18 cellular contexts compared by ENCODE assay signal in genomic region chr15:55914446-55914845, GRCh38.
A peak's percentile ranks its signal among the peaks of the same experiment; 100 is the strongest.
DNase-seq lines count a peak whose midpoint lies in the region; ATAC-seq, FAIRE-seq and TF ChIP-seq lines count a peak whose summit lies in the region.
"Had no signal": no experiment of that assay in that cellular context is flagged by ENCODE, and none has a peak within 500 bp of the region (broad histone marks: within the 10 kb centered on the region; RNA-seq: fewer than 3 reads in every experiment).

No MANE protein-coding gene starts in this region.

- H3K36me3 ChIP-seq in SK-N-SH (replicated peaks in 1 of 2; ENCODE audit: control insufficient read depth in 1 of 2, insufficient read depth in 2 of 2, low read length in 1 of 2) (no peaks in the 10 kb centered on the region), astrocyte (ENCODE audit: insufficient read depth, low read length) (no peaks in the 10 kb centered on the region)

- peaks cover 41% of the 10 kb centered on the region for H3K4me1 Mint-ChIP-seq in astrocyte (ENCODE audit: low read depth, unreplicated experiment)
- H3K4me1 Mint-ChIP-seq in natural killer cell: no peaks in the 10 kb centered on the region
- H3K4me1 Mint-ChIP-seq in stimulated activated naive B cell treated with anti-CD40 and anti-IgM and Interleukin-4, amounts not matched to agents 10 μg/mL and 1 μg/mL and 100 μg/mL, for 72 hours: no peaks in the 10 kb centered on the region

- H3K9ac ChIP-seq in SK-N-SH (peak overlapping the region; percentile 74), astrocyte (ENCODE audit: low read length) (peak overlapping the region; percentile 80)

- H3K27me3 ChIP-seq in SK-N-SH (ENCODE audit: insufficient read depth): no peaks in the 10 kb centered on the region
- H3K27me3 ChIP-seq in astrocyte (ENCODE audit: insufficient read depth, low read length): no peaks in the 10 kb centered on the region
- no peaks in the 10 kb centered on the region for H3K27me3 ChIP-seq in foreskin keratinocyte
- H3K27me3 ChIP-seq: testis had no signal

- H3K36me3 Mint-ChIP-seq in astrocyte (ENCODE audit: low read depth, unreplicated experiment) (peaks cover 1% of the 10 kb centered on the region), natural killer cell (no peaks in the 10 kb centered on the region)
- no peaks in the 10 kb centered on the region for H3K36me3 Mint-ChIP-seq in stimulated activated naive B cell treated with anti-CD40 and anti-IgM and Interleukin-4, amounts not matched to agents 10 μg/mL and 1 μg/mL and 100 μg/mL, for 72 hours
- H3K36me3 Mint-ChIP-seq: activated CD4-positive, alpha-beta memory T cell treated with anti-CD3 and anti-CD28 coated beads for 36 hours; activated naive CD4-positive, alpha-beta T cell treated with anti-CD3 and anti-CD28 coated beads, Interleukin-2, amount 50 U/mL, for 72 hours had no signal

- no peaks in the 10 kb centered on the region for H3K9me2 ChIP-seq in SK-N-SH

- no peak for DNase-seq in SK-N-SH
- DNase-seq in astrocyte (ENCODE audit: low read depth): peak; percentile 32
- no peak for DNase-seq in foreskin keratinocyte
- DNase-seq in natural killer cell: no peak
- DNase-seq in stimulated activated naive B cell treated with anti-CD40 and anti-IgM and Interleukin-4, amounts not matched to agents 10 μg/mL and 1 μg/mL and 100 μg/mL, for 72 hours: no peak
- DNase-seq: activated CD4-positive, alpha-beta memory T cell treated with anti-CD3 and anti-CD28 coated beads for 36 hours; DMS153; kidney glomerular epithelial cell; NCI-H1694; NK-92 treated with Interleukin-12 subunit alpha and Interleukin-12 subunit beta, amount 100 ng/mL, for 24 hours; RPMI8226; testis had no signal

- H3K4me2 ChIP-seq in SK-N-SH (peak overlapping the region; percentile 75), astrocyte (ENCODE audit: low read length) (peak overlapping the region; percentile 84)

- CTCF ChIA-PET in SK-N-SH (lab: Yijun Ruan, JAX): no interaction called here

- H3K4me3 Mint-ChIP-seq in astrocyte (ENCODE audit: unreplicated experiment) (peak overlapping the region; percentile 79), natural killer cell (no peak overlapping the region)
- H3K4me3 Mint-ChIP-seq in stimulated activated naive B cell treated with anti-CD40 and anti-IgM and Interleukin-4, amounts not matched to agents 10 μg/mL and 1 μg/mL and 100 μg/mL, for 72 hours: no peak overlapping the region
- H3K4me3 Mint-ChIP-seq: activated CD4-positive, alpha-beta memory T cell treated with anti-CD3 and anti-CD28 coated beads for 36 hours; neural crest cell had no signal

- TF ChIP-seq EP300 in SK-N-SH (IDR thresholded peaks at IDR 0.05; ENCODE audit: borderline replicate concordance in 1 of 2, low read depth in 1 of 2, low read length in 1 of 2): no peak

- H3K79me2 ChIP-seq in SK-N-SH (ENCODE audit: insufficient read depth) (peaks cover 72% of the 10 kb centered on the region), astrocyte (ENCODE audit: insufficient read depth, low read length) (peaks cover 71% of the 10 kb centered on the region)

- H3K27me3 Mint-ChIP-seq in astrocyte (ENCODE audit: low read depth, unreplicated experiment) (no peaks in the 10 kb centered on the region), natural killer cell (ENCODE audit: low read depth in 2 of 2) (no peaks in the 10 kb centered on the region)
- no peaks in the 10 kb centered on the region for H3K27me3 Mint-ChIP-seq in stimulated activated naive B cell treated with anti-CD40 and anti-IgM and Interleukin-4, amounts not matched to agents 10 μg/mL and 1 μg/mL and 100 μg/mL, for 72 hours
- H3K27me3 Mint-ChIP-seq: activated CD4-positive, alpha-beta memory T cell treated with anti-CD3 and anti-CD28 coated beads for 36 hours had no signal

- H3K27ac Mint-ChIP-seq in astrocyte (ENCODE audit: unreplicated experiment) (peak overlapping the region; percentile 60), natural killer cell (no peak overlapping the region)
- H3K27ac Mint-ChIP-seq in stimulated activated naive B cell treated with anti-CD40 and anti-IgM and Interleukin-4, amounts not matched to agents 10 μg/mL and 1 μg/mL and 100 μg/mL, for 72 hours: no peak overlapping the region
- H3K27ac Mint-ChIP-seq: activated CD4-positive, alpha-beta memory T cell treated with anti-CD3 and anti-CD28 coated beads for 36 hours; activated naive CD4-positive, alpha-beta T cell treated with anti-CD3 and anti-CD28 coated beads, Interleukin-2, amount 50 U/mL, for 72 hours had no signal

- H4K20me1 ChIP-seq in SK-N-SH (ENCODE audit: insufficient read depth) (no peaks in the 10 kb centered on the region), astrocyte (ENCODE audit: insufficient read depth, low read length) (no peaks in the 10 kb centered on the region)

- TF ChIP-seq CTCF in SK-N-SH (IDR thresholded peaks at IDR 0.05) (no peak), astrocyte (IDR thresholded peaks at IDR 0.05; ENCODE audit: insufficient read depth, low read depth, low read length) (no peak), foreskin keratinocyte (conservative IDR thresholded peaks at IDR 0.05) (no peak), natural killer cell (IDR thresholded peaks at IDR 0.05) (no peak)

- no peaks in the 10 kb centered on the region for H3K9me3 ChIP-seq in SK-N-SH
- no peaks in the 10 kb centered on the region for H3K9me3 ChIP-seq in astrocyte (ENCODE audit: insufficient read depth, low read depth, low read length)
- H3K9me3 ChIP-seq: testis had no signal

- H3K9me3 Mint-ChIP-seq in astrocyte (ENCODE audit: unreplicated experiment) (no peaks in the 10 kb centered on the region), natural killer cell (no peaks in the 10 kb centered on the region)
- H3K9me3 Mint-ChIP-seq in stimulated activated naive B cell treated with anti-CD40 and anti-IgM and Interleukin-4, amounts not matched to agents 10 μg/mL and 1 μg/mL and 100 μg/mL, for 72 hours: no peaks in the 10 kb centered on the region
- H3K9me3 Mint-ChIP-seq: activated CD4-positive, alpha-beta memory T cell treated with anti-CD3 and anti-CD28 coated beads for 36 hours; activated naive CD4-positive, alpha-beta T cell treated with anti-CD3 and anti-CD28 coated beads, Interleukin-2, amount 50 U/mL, for 72 hours; neural crest cell had no signal

- H3F3A ChIP-seq in SK-N-SH (replicated peaks; ENCODE audit: insufficient read depth): peaks cover 62% of the 10 kb centered on the region

- FAIRE-seq in astrocyte (lab: Jason Lieb, UNC): no peak

- H3K4me3 ChIP-seq in SK-N-SH (ENCODE audit: low read depth in 2 of 2, low read length in 1 of 2): peak overlapping the region; percentile 39 to 63; a peak in 3 of 4 replicates
- H3K4me3 ChIP-seq in astrocyte (ENCODE audit: insufficient read depth, low read depth, low read length): peak overlapping the region; percentile 72
- H3K4me3 ChIP-seq: testis had no signal

- H2AFZ ChIP-seq in SK-N-SH (ENCODE audit: low read depth): no peak overlapping the region
- H2AFZ ChIP-seq in astrocyte (ENCODE audit: low read depth, low read length): no peak overlapping the region

- intact Hi-C loops in natural killer cell (cut with micrococcal nuclease): no loop called here

- H3K27ac ChIP-seq in SK-N-SH (ENCODE audit: low read depth in 2 of 2, low read length in 1 of 2): peak overlapping the region in 1 of 2 experiments; percentile 89; a peak in 3 of 4 replicates
- peak overlapping the region; percentile 70 for H3K27ac ChIP-seq in astrocyte (ENCODE audit: low read depth, low read length)
- peak overlapping the region; percentile 59 for H3K27ac ChIP-seq in foreskin keratinocyte
- H3K27ac ChIP-seq: 22Rv1, testis had no signal

- ATAC-seq in SK-N-SH treated with all-trans-retinoic acid at 6 μM for 48 hours: no peak
- ATAC-seq in foreskin keratinocyte: no peak
- no peak for ATAC-seq in HG03175 (IDR thresholded peaks at IDR 0.05; ENCODE audit: unreplicated experiment)
- ATAC-seq in natural killer cell: no peak
- ATAC-seq in stimulated activated naive B cell treated with anti-CD40 and anti-IgM and Interleukin-4, amounts not matched to agents 10 μg/mL and 1 μg/mL and 100 μg/mL, for 72 hours (replicated peaks): no peak
- no peak for ATAC-seq in HG03139 (IDR thresholded peaks at IDR 0.05; ENCODE audit: unreplicated experiment)
- ATAC-seq: activated naive CD4-positive, alpha-beta T cell treated with anti-CD3 and anti-CD28 coated beads, Interleukin-2, amount 50 U/mL, for 72 hours had no signal

- 10% methylated on average over 1 of the region's 1 CpG for WGBS in SK-N-SH (ENCODE audit: low lambda C conversion rate)

- H3K4me1 ChIP-seq in SK-N-SH (ENCODE audit: control insufficient read depth in 1 of 2, insufficient read depth in 2 of 2, low read depth in 1 of 2, low read length in 1 of 2) (peaks cover 8 to 30% of the 10 kb centered on the region in 2 experiments), astrocyte (ENCODE audit: insufficient read depth, low read length) (peaks cover 22% of the 10 kb centered on the region), foreskin keratinocyte (peaks cover 37% of the 10 kb centered on the region)
- H3K4me1 ChIP-seq: testis had no signal

- POLR2A ChIA-PET in SK-N-SH (lab: Yijun Ruan, JAX): no interaction called here

- TF ChIP-seq RAD21 in SK-N-SH (IDR thresholded peaks at IDR 0.05; ENCODE audit: low read length): no peak

TF ChIP-seq in SK-N-SH, 30 proteins besides CTCF, POLR2A, EP300 and RAD21 (continues in another document):
- TF ChIP-seq USF2 (IDR thresholded peaks at IDR 0.05; ENCODE audit: borderline replicate concordance, low read depth, low read length) (no peak), JUND (IDR thresholded peaks at IDR 0.05) (no peak)

TF ChIP-seq in SK-N-SH treated with all-trans-retinoic acid at 6 μM for 48 hours, 23 proteins besides CTCF, POLR2A, EP300 and RAD21:
- TF ChIP-seq ZNF565 (CRISPR knock-in tag; conservative IDR thresholded peaks at IDR 0.05; ENCODE audit: low read depth) (no peak), ZNF8 (CRISPR knock-in tag; IDR thresholded peaks at IDR 0.05) (no peak), CREB5 (CRISPR knock-in tag; IDR thresholded peaks at IDR 0.05; ENCODE audit: low read depth) (no peak)
TF ChIP-seq in SK-N-SH treated with all-trans-retinoic acid at 6 μM for 48 hours: peak in this region for 0.
